2 cellular contexts compared by ENCODE assay signal in the genomic region with DNA sequence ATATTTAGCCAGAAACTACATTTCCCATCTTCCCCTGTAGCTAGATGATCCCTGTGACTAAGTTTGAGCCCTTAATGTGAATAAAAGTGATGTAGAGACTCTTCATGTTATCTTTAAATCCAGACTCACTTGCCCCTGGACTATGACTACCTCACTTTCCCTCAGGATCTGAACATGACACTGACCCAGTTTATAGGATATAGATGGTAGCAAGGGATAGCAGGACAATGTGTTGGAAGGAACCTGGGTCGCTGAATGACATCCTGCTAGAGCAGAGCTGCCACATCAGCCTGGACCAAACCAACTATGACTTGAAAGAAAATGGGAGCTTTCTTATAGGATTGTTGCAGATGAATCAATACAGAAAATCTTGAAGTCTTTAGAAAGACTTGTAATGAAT.
TF ChIP-seq lines count a peak whose summit lies in the region.

No MANE protein-coding gene starts in this region.

TF ChIP-seq in SK-N-SH, 30 proteins besides CTCF, POLR2A, EP300 and RAD21 (continued from another document):
- TF ChIP-seq, protein P1, sequence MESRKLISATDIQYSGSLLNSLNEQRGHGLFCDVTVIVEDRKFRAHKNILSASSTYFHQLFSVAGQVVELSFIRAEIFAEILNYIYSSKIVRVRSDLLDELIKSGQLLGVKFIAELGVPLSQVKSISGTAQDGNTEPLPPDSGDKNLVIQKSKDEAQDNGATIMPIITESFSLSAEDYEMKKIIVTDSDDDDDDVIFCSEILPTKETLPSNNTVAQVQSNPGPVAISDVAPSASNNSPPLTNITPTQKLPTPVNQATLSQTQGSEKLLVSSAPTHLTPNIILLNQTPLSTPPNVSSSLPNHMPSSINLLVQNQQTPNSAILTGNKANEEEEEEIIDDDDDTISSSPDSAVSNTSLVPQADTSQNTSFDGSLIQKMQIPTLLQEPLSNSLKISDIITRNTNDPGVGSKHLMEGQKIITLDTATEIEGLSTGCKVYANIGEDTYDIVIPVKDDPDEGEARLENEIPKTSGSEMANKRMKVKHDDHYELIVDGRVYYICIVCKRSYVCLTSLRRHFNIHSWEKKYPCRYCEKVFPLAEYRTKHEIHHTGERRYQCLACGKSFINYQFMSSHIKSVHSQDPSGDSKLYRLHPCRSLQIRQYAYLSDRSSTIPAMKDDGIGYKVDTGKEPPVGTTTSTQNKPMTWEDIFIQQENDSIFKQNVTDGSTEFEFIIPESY (IDR thresholded peaks at IDR 0.05; ENCODE audit: borderline replicate concordance, low read depth) = no peak
- TF ChIP-seq POLR2AphosphoS5 (IDR thresholded peaks at IDR 0.05; ENCODE audit: low read depth, low read length) (no peak), NFIC (IDR thresholded peaks at IDR 0.05; ENCODE audit: borderline replicate concordance) (no peak), EZH2phosphoT487 (IDR thresholded peaks at IDR 0.05; ENCODE audit: borderline replicate concordance, low read depth) (no peak), RXRA (IDR thresholded peaks at IDR 0.05; ENCODE audit: borderline replicate concordance, low read depth) (no peak), RFX5 (IDR thresholded peaks at IDR 0.05; ENCODE audit: low read length) (no peak)
- TF ChIP-seq, protein P2, sequence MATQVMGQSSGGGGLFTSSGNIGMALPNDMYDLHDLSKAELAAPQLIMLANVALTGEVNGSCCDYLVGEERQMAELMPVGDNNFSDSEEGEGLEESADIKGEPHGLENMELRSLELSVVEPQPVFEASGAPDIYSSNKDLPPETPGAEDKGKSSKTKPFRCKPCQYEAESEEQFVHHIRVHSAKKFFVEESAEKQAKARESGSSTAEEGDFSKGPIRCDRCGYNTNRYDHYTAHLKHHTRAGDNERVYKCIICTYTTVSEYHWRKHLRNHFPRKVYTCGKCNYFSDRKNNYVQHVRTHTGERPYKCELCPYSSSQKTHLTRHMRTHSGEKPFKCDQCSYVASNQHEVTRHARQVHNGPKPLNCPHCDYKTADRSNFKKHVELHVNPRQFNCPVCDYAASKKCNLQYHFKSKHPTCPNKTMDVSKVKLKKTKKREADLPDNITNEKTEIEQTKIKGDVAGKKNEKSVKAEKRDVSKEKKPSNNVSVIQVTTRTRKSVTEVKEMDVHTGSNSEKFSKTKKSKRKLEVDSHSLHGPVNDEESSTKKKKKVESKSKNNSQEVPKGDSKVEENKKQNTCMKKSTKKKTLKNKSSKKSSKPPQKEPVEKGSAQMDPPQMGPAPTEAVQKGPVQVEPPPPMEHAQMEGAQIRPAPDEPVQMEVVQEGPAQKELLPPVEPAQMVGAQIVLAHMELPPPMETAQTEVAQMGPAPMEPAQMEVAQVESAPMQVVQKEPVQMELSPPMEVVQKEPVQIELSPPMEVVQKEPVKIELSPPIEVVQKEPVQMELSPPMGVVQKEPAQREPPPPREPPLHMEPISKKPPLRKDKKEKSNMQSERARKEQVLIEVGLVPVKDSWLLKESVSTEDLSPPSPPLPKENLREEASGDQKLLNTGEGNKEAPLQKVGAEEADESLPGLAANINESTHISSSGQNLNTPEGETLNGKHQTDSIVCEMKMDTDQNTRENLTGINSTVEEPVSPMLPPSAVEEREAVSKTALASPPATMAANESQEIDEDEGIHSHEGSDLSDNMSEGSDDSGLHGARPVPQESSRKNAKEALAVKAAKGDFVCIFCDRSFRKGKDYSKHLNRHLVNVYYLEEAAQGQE (IDR thresholded peaks at IDR 0.05; ENCODE audit: low read depth, low read length) = no peak
TF ChIP-seq in SK-N-SH: peak in this region for 0.

TF ChIP-seq in SK-N-SH treated with all-trans-retinoic acid at 6 μM for 48 hours, 23 proteins besides CTCF, POLR2A, EP300 and RAD21 (continued from another document):
- TF ChIP-seq, protein P3, sequence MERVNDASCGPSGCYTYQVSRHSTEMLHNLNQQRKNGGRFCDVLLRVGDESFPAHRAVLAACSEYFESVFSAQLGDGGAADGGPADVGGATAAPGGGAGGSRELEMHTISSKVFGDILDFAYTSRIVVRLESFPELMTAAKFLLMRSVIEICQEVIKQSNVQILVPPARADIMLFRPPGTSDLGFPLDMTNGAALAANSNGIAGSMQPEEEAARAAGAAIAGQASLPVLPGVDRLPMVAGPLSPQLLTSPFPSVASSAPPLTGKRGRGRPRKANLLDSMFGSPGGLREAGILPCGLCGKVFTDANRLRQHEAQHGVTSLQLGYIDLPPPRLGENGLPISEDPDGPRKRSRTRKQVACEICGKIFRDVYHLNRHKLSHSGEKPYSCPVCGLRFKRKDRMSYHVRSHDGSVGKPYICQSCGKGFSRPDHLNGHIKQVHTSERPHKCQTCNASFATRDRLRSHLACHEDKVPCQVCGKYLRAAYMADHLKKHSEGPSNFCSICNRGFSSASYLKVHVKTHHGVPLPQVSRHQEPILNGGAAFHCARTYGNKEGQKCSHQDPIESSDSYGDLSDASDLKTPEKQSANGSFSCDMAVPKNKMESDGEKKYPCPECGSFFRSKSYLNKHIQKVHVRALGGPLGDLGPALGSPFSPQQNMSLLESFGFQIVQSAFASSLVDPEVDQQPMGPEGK (CRISPR knock-in tag; IDR thresholded peaks at IDR 0.05; ENCODE audit: borderline replicate concordance) = no peak
- TF ChIP-seq SNAI2 (CRISPR knock-in tag; IDR thresholded peaks at IDR 0.05) = no peak
- TF ChIP-seq ZC3H10 (CRISPR knock-in tag; IDR thresholded peaks at IDR 0.05) = no peak
- TF ChIP-seq OSR1 (CRISPR knock-in tag; IDR thresholded peaks at IDR 0.05) = no peak
- TF ChIP-seq ZFP30 (CRISPR knock-in tag; IDR thresholded peaks at IDR 0.05) = no peak
- no peak for TF ChIP-seq ZNF565 (CRISPR knock-in tag; conservative IDR thresholded peaks at IDR 0.05; ENCODE audit: low read depth)
- TF ChIP-seq, protein P4, sequence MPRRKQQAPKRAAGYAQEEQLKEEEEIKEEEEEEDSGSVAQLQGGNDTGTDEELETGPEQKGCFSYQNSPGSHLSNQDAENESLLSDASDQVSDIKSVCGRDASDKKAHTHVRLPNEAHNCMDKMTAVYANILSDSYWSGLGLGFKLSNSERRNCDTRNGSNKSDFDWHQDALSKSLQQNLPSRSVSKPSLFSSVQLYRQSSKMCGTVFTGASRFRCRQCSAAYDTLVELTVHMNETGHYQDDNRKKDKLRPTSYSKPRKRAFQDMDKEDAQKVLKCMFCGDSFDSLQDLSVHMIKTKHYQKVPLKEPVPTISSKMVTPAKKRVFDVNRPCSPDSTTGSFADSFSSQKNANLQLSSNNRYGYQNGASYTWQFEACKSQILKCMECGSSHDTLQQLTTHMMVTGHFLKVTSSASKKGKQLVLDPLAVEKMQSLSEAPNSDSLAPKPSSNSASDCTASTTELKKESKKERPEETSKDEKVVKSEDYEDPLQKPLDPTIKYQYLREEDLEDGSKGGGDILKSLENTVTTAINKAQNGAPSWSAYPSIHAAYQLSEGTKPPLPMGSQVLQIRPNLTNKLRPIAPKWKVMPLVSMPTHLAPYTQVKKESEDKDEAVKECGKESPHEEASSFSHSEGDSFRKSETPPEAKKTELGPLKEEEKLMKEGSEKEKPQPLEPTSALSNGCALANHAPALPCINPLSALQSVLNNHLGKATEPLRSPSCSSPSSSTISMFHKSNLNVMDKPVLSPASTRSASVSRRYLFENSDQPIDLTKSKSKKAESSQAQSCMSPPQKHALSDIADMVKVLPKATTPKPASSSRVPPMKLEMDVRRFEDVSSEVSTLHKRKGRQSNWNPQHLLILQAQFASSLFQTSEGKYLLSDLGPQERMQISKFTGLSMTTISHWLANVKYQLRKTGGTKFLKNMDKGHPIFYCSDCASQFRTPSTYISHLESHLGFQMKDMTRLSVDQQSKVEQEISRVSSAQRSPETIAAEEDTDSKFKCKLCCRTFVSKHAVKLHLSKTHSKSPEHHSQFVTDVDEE (CRISPR knock-in tag; IDR thresholded peaks at IDR 0.05) = no peak
- no peak for TF ChIP-seq CSDC2 (CRISPR knock-in tag; IDR thresholded peaks at IDR 0.05)
- no peak for TF ChIP-seq TCF4 (CRISPR knock-in tag; IDR thresholded peaks at IDR 0.05; ENCODE audit: borderline replicate concordance)
- TF ChIP-seq ESRRG (CRISPR knock-in tag; IDR thresholded peaks at IDR 0.05) = no peak
- TF ChIP-seq RARB (CRISPR knock-in tag; IDR thresholded peaks at IDR 0.05) = no peak
- TF ChIP-seq, protein P5, sequence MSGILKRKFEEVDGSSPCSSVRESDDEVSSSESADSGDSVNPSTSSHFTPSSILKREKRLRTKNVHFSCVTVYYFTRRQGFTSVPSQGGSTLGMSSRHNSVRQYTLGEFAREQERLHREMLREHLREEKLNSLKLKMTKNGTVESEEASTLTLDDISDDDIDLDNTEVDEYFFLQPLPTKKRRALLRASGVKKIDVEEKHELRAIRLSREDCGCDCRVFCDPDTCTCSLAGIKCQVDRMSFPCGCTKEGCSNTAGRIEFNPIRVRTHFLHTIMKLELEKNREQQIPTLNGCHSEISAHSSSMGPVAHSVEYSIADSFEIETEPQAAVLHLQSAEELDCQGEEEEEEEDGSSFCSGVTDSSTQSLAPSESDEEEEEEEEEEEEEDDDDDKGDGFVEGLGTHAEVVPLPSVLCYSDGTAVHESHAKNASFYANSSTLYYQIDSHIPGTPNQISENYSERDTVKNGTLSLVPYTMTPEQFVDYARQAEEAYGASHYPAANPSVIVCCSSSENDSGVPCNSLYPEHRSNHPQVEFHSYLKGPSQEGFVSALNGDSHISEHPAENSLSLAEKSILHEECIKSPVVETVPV (CRISPR knock-in tag; IDR thresholded peaks at IDR 0.05) = no peak
- TF ChIP-seq, protein P6, sequence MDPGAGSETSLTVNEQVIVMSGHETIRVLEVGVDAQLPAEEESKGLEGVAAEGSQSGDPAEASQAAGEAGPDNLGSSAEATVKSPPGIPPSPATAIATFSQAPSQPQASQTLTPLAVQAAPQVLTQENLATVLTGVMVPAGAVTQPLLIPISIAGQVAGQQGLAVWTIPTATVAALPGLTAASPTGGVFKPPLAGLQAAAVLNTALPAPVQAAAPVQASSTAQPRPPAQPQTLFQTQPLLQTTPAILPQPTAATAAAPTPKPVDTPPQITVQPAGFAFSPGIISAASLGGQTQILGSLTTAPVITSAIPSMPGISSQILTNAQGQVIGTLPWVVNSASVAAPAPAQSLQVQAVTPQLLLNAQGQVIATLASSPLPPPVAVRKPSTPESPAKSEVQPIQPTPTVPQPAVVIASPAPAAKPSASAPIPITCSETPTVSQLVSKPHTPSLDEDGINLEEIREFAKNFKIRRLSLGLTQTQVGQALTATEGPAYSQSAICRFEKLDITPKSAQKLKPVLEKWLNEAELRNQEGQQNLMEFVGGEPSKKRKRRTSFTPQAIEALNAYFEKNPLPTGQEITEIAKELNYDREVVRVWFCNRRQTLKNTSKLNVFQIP (CRISPR knock-in tag; IDR thresholded peaks at IDR 0.05; ENCODE audit: borderline replicate concordance, low read depth) = no peak
- TF ChIP-seq ZNF8 (CRISPR knock-in tag; IDR thresholded peaks at IDR 0.05) = no peak
- TF ChIP-seq, protein P7, sequence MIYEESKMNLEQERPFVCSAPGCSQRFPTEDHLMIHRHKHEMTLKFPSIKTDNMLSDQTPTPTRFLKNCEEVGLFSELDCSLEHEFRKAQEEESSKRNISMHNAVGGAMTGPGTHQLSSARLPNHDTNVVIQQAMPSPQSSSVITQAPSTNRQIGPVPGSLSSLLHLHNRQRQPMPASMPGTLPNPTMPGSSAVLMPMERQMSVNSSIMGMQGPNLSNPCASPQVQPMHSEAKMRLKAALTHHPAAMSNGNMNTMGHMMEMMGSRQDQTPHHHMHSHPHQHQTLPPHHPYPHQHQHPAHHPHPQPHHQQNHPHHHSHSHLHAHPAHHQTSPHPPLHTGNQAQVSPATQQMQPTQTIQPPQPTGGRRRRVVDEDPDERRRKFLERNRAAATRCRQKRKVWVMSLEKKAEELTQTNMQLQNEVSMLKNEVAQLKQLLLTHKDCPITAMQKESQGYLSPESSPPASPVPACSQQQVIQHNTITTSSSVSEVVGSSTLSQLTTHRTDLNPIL (CRISPR knock-in tag; IDR thresholded peaks at IDR 0.05; ENCODE audit: low read depth) = no peak
- TF ChIP-seq ZFP3 (CRISPR knock-in tag; IDR thresholded peaks at IDR 0.05) = no peak
